1 cellular context compared by ENCODE assay signal in genomic region chr6:156167289-156168076, GRCh38.
TF ChIP-seq lines count a peak whose summit lies in the region.

No MANE protein-coding gene starts in this region.

TF ChIP-seq in SK-N-SH treated with all-trans-retinoic acid at 6 μM for 48 hours, 23 proteins besides CTCF, POLR2A, EP300 and RAD21 (continued from another document):
- no peak for TF ChIP-seq TSHZ2 (CRISPR knock-in tag; IDR thresholded peaks at IDR 0.05)
TF ChIP-seq in SK-N-SH treated with all-trans-retinoic acid at 6 μM for 48 hours: peak in this region for 0.
